In genomic region chr21:31133243-31133830, GRCh38 we compare ENCODE assay signal across 17 cellular contexts.
DNase-seq lines count a peak whose midpoint lies in the region; ATAC-seq, FAIRE-seq and TF ChIP-seq lines count a peak whose summit lies in the region.
"Had no signal": no experiment of that assay in that cellular context is flagged by ENCODE, and none has a peak within 500 bp of the region (broad histone marks: within the 10 kb centered on the region; RNA-seq: fewer than 3 reads in every experiment).

No MANE protein-coding gene starts in this region.

- POLR2A ChIA-PET in activated CD4-positive, alpha-beta memory T cell treated with anti-CD3 and anti-CD28 coated beads for 36 hours (lab: Charles Lee) = interaction anchor here (0.8 to 1.5 kb wide), 6 partner anchors 23 to 51 kb away, joined by 3 to 5 read pairs (median 4); no protein-coding TSS in a partner anchor
- POLR2A ChIA-PET in naive thymus-derived CD4-positive, alpha-beta T cell (lab: Charles Lee) = interaction anchor here (0.6 to 4.5 kb wide), 22 partner anchors 9 to 447 kb away, joined by 3 to 39 read pairs (median 7); no protein-coding TSS in a partner anchor

- TF ChIP-seq POLR2A in GM12892 (IDR thresholded peaks at IDR 0.05; ENCODE audit: low read depth, low read length) = no peak

- H3K4me1 ChIP-seq in naive thymus-derived CD4-positive, alpha-beta T cell (ENCODE audit: control insufficient read depth in 2 of 2, insufficient read depth in 2 of 2, low read length in 2 of 2) = peaks cover 25 to 50% of the 10 kb centered on the region in 2 donors
- H3K4me1 ChIP-seq: A549, Peyer's patch, prostate gland had no signal

- peak overlapping the region; percentile 95 for H3K27ac Mint-ChIP-seq in activated CD4-positive, alpha-beta memory T cell treated with anti-CD3 and anti-CD28 coated beads for 36 hours
- peak overlapping the region; percentile 84 to 96 (median 94) for H3K27ac Mint-ChIP-seq in naive thymus-derived CD4-positive, alpha-beta T cell

- FAIRE-seq in GM12892 (lab: Jason Lieb, UNC) = no peak
- FAIRE-seq: A549, HepG2 had no signal

- H3K4me1 Mint-ChIP-seq in activated CD4-positive, alpha-beta memory T cell treated with anti-CD3 and anti-CD28 coated beads for 36 hours (ENCODE audit: low read depth) = peaks cover 65% of the 10 kb centered on the region
- peaks cover 41 to 76% (median 70%) of the 10 kb centered on the region in 7 donors for H3K4me1 Mint-ChIP-seq in naive thymus-derived CD4-positive, alpha-beta T cell

- H3K9me3 ChIP-seq in naive thymus-derived CD4-positive, alpha-beta T cell (ENCODE audit: control insufficient read depth in 2 of 3, low read length in 3 of 3) = no peaks in the 10 kb centered on the region
- H3K9me3 ChIP-seq: A549, Peyer's patch, prostate gland, upper lobe of left lung had no signal

- ATAC-seq in activated CD4-positive, CD25-positive, alpha-beta regulatory T cell treated with anti-CD3 and anti-CD28 coated beads, Interleukin-2, amount 50 U/mL, for 24 hours = peak; percentile 7 to 23
- ATAC-seq in GM21390 (IDR thresholded peaks at IDR 0.05; ENCODE audit: unreplicated experiment) (peak; percentile 21), GM21447 (IDR thresholded peaks at IDR 0.05; ENCODE audit: unreplicated experiment) (no peak)
- ATAC-seq in naive thymus-derived CD4-positive, alpha-beta T cell = peak; percentile 44
- ATAC-seq: A549, HepG2 had no signal

- no peaks in the 10 kb centered on the region for H3K27me3 ChIP-seq in naive thymus-derived CD4-positive, alpha-beta T cell (ENCODE audit: control insufficient read depth in 2 of 2, insufficient read depth in 2 of 2, low read length in 2 of 2)
- H3K27me3 ChIP-seq: Peyer's patch, upper lobe of left lung had no signal

- H3K9me3 Mint-ChIP-seq in activated CD4-positive, alpha-beta memory T cell treated with anti-CD3 and anti-CD28 coated beads for 36 hours = no peaks in the 10 kb centered on the region
- peaks cover 0 to 3% (median 0%) of the 10 kb centered on the region in 11 donors for H3K9me3 Mint-ChIP-seq in naive thymus-derived CD4-positive, alpha-beta T cell

- CTCF ChIA-PET in activated CD4-positive, alpha-beta memory T cell treated with anti-CD3 and anti-CD28 coated beads for 36 hours (lab: Charles Lee) = interaction anchor here (0.6 to 2.5 kb wide), 8 partner anchors 23 to 447 kb away, joined by 3 to 11 read pairs (median 6); no protein-coding TSS in a partner anchor
- CTCF ChIA-PET in naive thymus-derived CD4-positive, alpha-beta T cell (lab: Charles Lee) = interaction anchor here (0.6 to 4.3 kb wide), 19 partner anchors 9 to 447 kb away, joined by 3 to 40 read pairs (median 5); no protein-coding TSS in a partner anchor

- peak overlapping the region; percentile 5 for H3K27ac ChIP-seq in naive thymus-derived CD4-positive, alpha-beta T cell (ENCODE audit: low read depth, low read length)
- H3K27ac ChIP-seq: A549, Peyer's patch, prostate gland, upper lobe of left lung had no signal

- no peaks in the 10 kb centered on the region for H3K27me3 Mint-ChIP-seq in activated CD4-positive, alpha-beta memory T cell treated with anti-CD3 and anti-CD28 coated beads for 36 hours
- H3K27me3 Mint-ChIP-seq in naive thymus-derived CD4-positive, alpha-beta T cell = no peaks in the 10 kb centered on the region

- H3K36me3 ChIP-seq in naive thymus-derived CD4-positive, alpha-beta T cell (ENCODE audit: control insufficient read depth in 2 of 3, insufficient read depth in 3 of 3, low read length in 3 of 3) = peaks cover 4 to 41% (median 15%) of the 10 kb centered on the region in 3 experiments
- H3K36me3 ChIP-seq: Peyer's patch, prostate gland, upper lobe of left lung had no signal

- DNase-seq in activated CD4-positive, CD25-positive, alpha-beta regulatory T cell (lab: John Stamatoyannopoulos, UW) = no peak
- DNase-seq in activated CD4-positive, alpha-beta memory T cell treated with anti-CD3 and anti-CD28 coated beads for 36 hours = peak; percentile 40
- peak in 2 of 9 donors; percentile 25 to 36 for DNase-seq in naive thymus-derived CD4-positive, alpha-beta T cell
- DNase-seq in nucleus accumbens (lab: John Stamatoyannopoulos, UW) (no peak), GM12892 (ENCODE audit: insufficient read length) (no peak)
- DNase-seq: aorta, DMS153, NCI-H1417, NCI-H510A, upper lobe of left lung had no signal

- H3K4me3 Mint-ChIP-seq in activated CD4-positive, alpha-beta memory T cell treated with anti-CD3 and anti-CD28 coated beads for 36 hours = peak overlapping the region; percentile 64
- peak overlapping the region; percentile 83 to 91 (median 86) for H3K4me3 Mint-ChIP-seq in naive thymus-derived CD4-positive, alpha-beta T cell

- peaks cover 84% of the 10 kb centered on the region for H3K36me3 Mint-ChIP-seq in activated CD4-positive, alpha-beta memory T cell treated with anti-CD3 and anti-CD28 coated beads for 36 hours
- peaks cover 24 to 85% (median 64%) of the 10 kb centered on the region in 5 donors for H3K36me3 Mint-ChIP-seq in naive thymus-derived CD4-positive, alpha-beta T cell

- intact Hi-C loops in activated CD4-positive, alpha-beta memory T cell treated with anti-CD3 and anti-CD28 coated beads for 36 hours (cut with micrococcal nuclease) = loop anchor here (1.0 to 2.0 kb wide), 6 partner anchors 26 to 600 kb away; no protein-coding TSS in a partner anchor
- intact Hi-C loops in naive thymus-derived CD4-positive, alpha-beta T cell (cut with micrococcal nuclease) = loop anchor here (1.0 to 5.0 kb wide), 12 partner anchors 9 to 599 kb away; partner anchors contain the start of genes SCAF4 (in 2 of the 2) and SOD1 (in 2 of the 2)

- H3K4me3 ChIP-seq in naive thymus-derived CD4-positive, alpha-beta T cell (ENCODE audit: low read length) = peak overlapping the region; percentile 56
- H3K4me3 ChIP-seq: A549, Peyer's patch, prostate gland, upper lobe of left lung had no signal
